In the genomic region with DNA sequence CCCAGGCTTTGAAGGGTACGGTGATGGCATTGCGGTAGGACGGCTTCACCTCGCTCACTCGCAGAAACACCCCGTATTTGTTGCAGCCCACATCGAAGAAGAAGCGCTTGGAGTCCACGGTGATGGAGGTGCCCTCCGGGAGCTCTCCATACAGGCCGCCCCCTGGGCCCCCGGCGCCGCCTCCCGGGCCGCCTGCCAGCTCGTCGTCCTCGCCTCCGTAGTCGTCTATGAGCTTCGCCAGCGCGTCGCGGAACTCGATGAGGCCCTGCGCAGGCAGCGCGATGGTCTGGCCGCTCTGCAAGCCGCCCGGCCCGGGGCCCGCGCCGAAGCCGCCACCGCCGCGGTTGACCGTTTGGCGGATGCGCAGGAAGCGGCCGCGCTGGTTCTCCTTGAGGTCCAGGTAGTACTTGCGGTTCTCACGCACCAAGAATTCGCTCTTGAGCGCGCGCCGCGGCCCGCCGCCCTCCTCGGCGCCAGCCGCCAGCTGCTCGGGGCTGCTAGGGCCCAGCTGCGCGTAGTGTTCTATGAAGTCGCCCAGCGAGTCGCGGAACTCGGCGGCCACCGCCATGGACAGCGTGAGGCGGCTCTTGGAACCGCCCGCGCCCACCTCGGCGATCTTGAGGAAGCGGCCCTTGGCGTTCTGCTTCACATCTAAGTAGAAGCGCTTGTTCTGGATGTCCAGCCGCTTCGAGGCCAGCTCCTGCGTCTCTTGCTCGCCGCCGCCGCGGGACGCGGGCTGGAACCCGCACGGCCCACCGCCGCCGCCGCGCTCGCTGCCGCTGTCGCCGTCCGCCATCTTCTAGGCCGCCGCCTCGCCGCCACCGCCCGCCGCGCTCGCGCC, we compare ENCODE assay signal across 7 cellular contexts. TPM values are rescaled to one million over a fixed set of nuclear protein-coding genes. Genes with fewer than 3 reads are reported as not detected.
DNase-seq lines count a peak whose midpoint lies in the region; FAIRE-seq and TF ChIP-seq lines count a peak whose summit lies in the region.

No MANE protein-coding gene starts in this region.

- peaks cover 6% of the 10 kb centered on the region for H3K4me1 ChIP-seq in endodermal cell (ENCODE audit: control insufficient read depth, insufficient read depth, low read length)

- peaks cover 13% of the 10 kb centered on the region for H3K27me3 Mint-ChIP-seq in endodermal cell (ENCODE audit: insufficient read depth)

- FAIRE-seq in GM12892 (lab: Jason Lieb, UNC), result peak; percentile 5

- DNase-seq in GM12892 (ENCODE audit: insufficient read length) (no peak), HFF-Myc (ENCODE audit: extremely low read depth, low read depth) (no peak), NCI-H1105 (lab: John Stamatoyannopoulos, UW) (peak; percentile 33), endodermal cell (peak; percentile 79), mucosa of gallbladder (ENCODE audit: low spot score) (peak; percentile 31)
- DNase-seq in activated CD8-positive, alpha-beta memory T cell treated with anti-CD3 and anti-CD28 coated beads for 4 hours (ENCODE audit: low read depth in 2 of 2), result peak; percentile 7 to 22
- peak; percentile 13 for DNase-seq in stimulated activated CD8-positive, alpha-beta memory T cell treated with anti-CD3 and anti-CD28 coated beads, Interleukin-7, amount 100 ng/mL, for 24 hours (ENCODE audit: low read depth)

- H3K4me3 Mint-ChIP-seq in endodermal cell, result peak overlapping the region; percentile 91

- peaks cover 32% of the 10 kb centered on the region for H3K4me1 Mint-ChIP-seq in endodermal cell

- WGBS in endodermal cell (ENCODE audit: insufficient coverage in 1 of 2, insufficient read length in 1 of 2), 2 experiments, result 0 to 1% methylated on average over 79 to 112 of the region's 112 CpGs

- H3K27me3 ChIP-seq in endodermal cell (ENCODE audit: control insufficient read depth, insufficient read depth, low read length, poor library complexity, severe bottlenecking), result no peaks in the 10 kb centered on the region

- H3K4me3 ChIP-seq in HFF-Myc (replicated peaks; ENCODE audit: low read depth, low read length), result peak overlapping the region; percentile 76
- peak overlapping the region; percentile 81 for H3K4me3 ChIP-seq in endodermal cell (ENCODE audit: low read length)

- peak overlapping the region; percentile 77 for H3K9ac ChIP-seq in endodermal cell (ENCODE audit: extremely low read depth, low read length, poor library complexity, severe bottlenecking)

- H3K27ac Mint-ChIP-seq in endodermal cell, result peak overlapping the region; percentile 94

- H3K36me3 ChIP-seq in endodermal cell (ENCODE audit: control insufficient read depth, insufficient read depth, low read length), result peaks cover 39% of the 10 kb centered on the region

- peaks cover 29% of the 10 kb centered on the region for H3K36me3 Mint-ChIP-seq in endodermal cell (ENCODE audit: low read depth)

- no peaks in the 10 kb centered on the region for H3K9me3 ChIP-seq in endodermal cell (ENCODE audit: control insufficient read depth, low read length)

- peak; percentile 24; the same call in 1 of the 2 replicates for TF ChIP-seq POLR2A in GM12892 (IDR thresholded peaks at IDR 0.05; ENCODE audit: low read depth, low read length)

- H3K27ac ChIP-seq in endodermal cell (ENCODE audit: low read depth, low read length), result peak overlapping the region; percentile 79

- peaks cover 4% of the 10 kb centered on the region for H3K9me3 Mint-ChIP-seq in endodermal cell

- TF ChIP-seq CTCF in HFF-Myc (IDR thresholded peaks at IDR 0.05; ENCODE audit: low read depth, low read length, missing control alignments) (no peak), endodermal cell (conservative IDR thresholded peaks at IDR 0.05) (no peak)

RNA-seq across cellular contexts. Expression of a gene that starts 0.6 kb away (rescaled TPM):
- polyA plus RNA-seq in GM12892 (2012; ENCODE audit: missing spikeins), result 10.8 TPM
- total RNA-seq in endodermal cell (10 to 100 TPM; 24.7 to 29.8 TPM), mucosa of gallbladder (21.9 TPM)
- 19.3 TPM for polyA plus RNA-seq in endodermal cell (2013, experiment 1 of 2)
- polyA plus RNA-seq in endodermal cell (2013, experiment 2 of 2), result 19.5 TPM

RNA-seq across cellular contexts. Expression of a gene that starts 36.9 kb away (rescaled TPM):
- 149 TPM for polyA plus RNA-seq in GM12892 (2012; ENCODE audit: missing spikeins)
- total RNA-seq in endodermal cell (100 to 1,000 TPM; 179 to 201 TPM), mucosa of gallbladder (157 TPM)
- polyA plus RNA-seq in endodermal cell (2013, experiment 1 of 2), result 297 TPM
- 283 TPM for polyA plus RNA-seq in endodermal cell (2013, experiment 2 of 2)

Comparison
In these comparisons a context has a peak if more than half of its experiments do, and no peak if none do; other contexts are left out.
1. DNase-seq: peak in NCI-H1105 (single experiment), activated CD8-positive, alpha-beta memory T cell treated with anti-CD3 and anti-CD28 coated beads for 4 hours (2 of 2), endodermal cell (single experiment), mucosa of gallbladder (single experiment) and stimulated activated CD8-positive, alpha-beta memory T cell treated with anti-CD3 and anti-CD28 coated beads, Interleukin-7, amount 100 ng/mL, for 24 hours (single experiment); none in GM12892 (single experiment) and HFF-Myc (single experiment).